ENCODE assay signal across 8 cellular contexts in the genomic region with DNA sequence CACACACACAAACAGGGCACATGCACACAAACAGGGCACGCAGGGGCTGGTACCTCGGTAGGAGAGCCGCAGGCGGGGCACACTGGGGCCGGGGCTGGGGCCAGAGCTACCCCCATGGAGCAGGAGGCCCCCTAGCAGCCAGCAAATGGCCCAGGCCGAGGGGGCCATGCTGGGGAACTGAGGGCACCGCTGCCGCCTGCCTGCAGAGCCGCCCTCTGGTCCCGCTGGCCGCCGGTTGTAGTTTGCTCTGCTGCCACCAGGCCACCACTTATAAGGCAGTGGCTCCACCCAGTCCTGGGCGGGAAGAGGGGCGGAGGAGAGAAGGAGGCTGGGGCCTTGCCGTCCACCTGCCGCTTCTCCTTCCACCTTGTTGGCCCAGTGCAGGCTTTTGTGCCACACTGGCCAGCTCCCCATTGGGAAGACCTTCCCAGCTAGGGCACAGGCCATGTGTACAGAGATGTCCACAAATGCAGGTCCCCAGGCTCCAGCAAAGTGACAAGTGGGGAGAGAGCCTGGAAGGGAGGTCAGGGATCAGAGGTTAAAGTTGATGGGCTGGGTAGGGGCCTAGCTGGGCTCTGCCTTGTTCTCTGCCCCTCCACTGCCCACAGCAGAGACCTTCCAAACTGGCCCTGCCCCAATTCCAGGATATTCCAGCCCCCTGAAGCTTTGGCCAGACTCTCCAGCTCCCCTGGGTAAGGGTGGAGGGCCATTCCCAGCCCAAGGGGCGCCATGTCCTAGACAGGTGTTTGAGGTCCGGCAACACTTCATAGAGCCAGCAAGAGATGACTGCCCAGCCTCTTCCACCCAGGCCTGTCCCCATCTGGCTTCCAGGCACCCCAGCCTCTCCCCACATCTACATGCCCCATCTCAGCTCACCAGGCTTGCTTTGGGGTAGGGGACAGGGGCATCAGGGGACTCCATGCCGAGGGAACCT. TPM values are rescaled to one million over a fixed set of nuclear protein-coding genes. Genes with fewer than 3 reads are reported as not detected.
DNase-seq lines count a peak whose midpoint lies in the region; ATAC-seq and TF ChIP-seq lines count a peak whose summit lies in the region.

TSS of gene SEMA3G (minus strand) at position 244 of the 934 bp plus-strand sequence. CDS start at position 168, 76 bp downstream.

- WGBS in gastroesophageal sphincter (ENCODE audit: low coverage in 1 of 2), 2 donors, result 22 to 40% methylated on average over 1 to 9 of the region's 19 CpGs
- 17 to 22% (median 19%) methylated on average over 18 to 19 of the region's 19 CpGs for WGBS in psoas muscle, 3 donors

- TF ChIP-seq POLR2A in gastroesophageal sphincter (IDR thresholded peaks at IDR 0.05), result no peak

- peaks cover 5% of the 10 kb centered on the region for H3K4me1 Mint-ChIP-seq in activated T-helper 17 cell treated with anti-CD3 and anti-CD28 coated beads, Interleukin-2, amount 50 U/mL, for 72 hours

- no peaks in the 10 kb centered on the region for H3K9me3 ChIP-seq in gastroesophageal sphincter
- no peaks in the 10 kb centered on the region for H3K9me3 ChIP-seq in psoas muscle

- peaks cover 0 to 24% (median 0%) of the 10 kb centered on the region in 3 donors for H3K4me1 ChIP-seq in gastroesophageal sphincter
- H3K4me1 ChIP-seq in psoas muscle, result peaks cover 13% of the 10 kb centered on the region

- intact Hi-C loops in psoas muscle (cut with DNase I), result no loop called here

- peak within 1 kb of the TSS in 1 of 4 donors; percentile 46 for H3K27ac ChIP-seq in gastroesophageal sphincter
- H3K27ac ChIP-seq in psoas muscle, result peak within 1 kb of the TSS; percentile 6

- peak within 1 kb of the TSS; percentile 61 for H3K27ac Mint-ChIP-seq in activated T-helper 17 cell treated with anti-CD3 and anti-CD28 coated beads, Interleukin-2, amount 50 U/mL, for 72 hours

- no peaks in the 10 kb centered on the region for H3K36me3 ChIP-seq in gastroesophageal sphincter
- H3K36me3 ChIP-seq in psoas muscle (ENCODE audit: insufficient read depth in 1 of 2, low read depth in 1 of 2), result no peaks in the 10 kb centered on the region

- no peaks in the 10 kb centered on the region for H3K27me3 ChIP-seq in gastroesophageal sphincter
- no peaks in the 10 kb centered on the region for H3K27me3 ChIP-seq in psoas muscle (ENCODE audit: insufficient read depth in 3 of 3, low read length in 2 of 3)

- no peaks in the 10 kb centered on the region for H3K9me3 Mint-ChIP-seq in activated T-helper 17 cell treated with anti-CD3 and anti-CD28 coated beads, Interleukin-2, amount 50 U/mL, for 72 hours

- peak within 1 kb of the TSS; percentile 17 for H3K4me3 Mint-ChIP-seq in activated T-helper 17 cell treated with anti-CD3 and anti-CD28 coated beads, Interleukin-2, amount 50 U/mL, for 72 hours

- ATAC-seq in GM19043 (IDR thresholded peaks at IDR 0.05; ENCODE audit: low read depth, unreplicated experiment) (peak; percentile 95), HG03439 (IDR thresholded peaks at IDR 0.05; ENCODE audit: unreplicated experiment) (peak; percentile 61), gastroesophageal sphincter (peak; percentile 84), psoas muscle (peak; percentile 61 to 71 (median 66)), GM18519 (IDR thresholded peaks at IDR 0.05; ENCODE audit: low FRiP score, unreplicated experiment) (no peak)
- peak; percentile 96 for ATAC-seq in activated T-helper 17 cell treated with anti-CD3 and anti-CD28 coated beads, Interleukin-2, amount 50 U/mL, for 72 hours (replicated peaks)

- DNase-seq in AG20443 (ENCODE audit: low spot score) (peak; percentile 89), RKO (ENCODE audit: low spot score) (peak; percentile 43), psoas muscle (peak; percentile 74 to 87)

- TF ChIP-seq CTCF in gastroesophageal sphincter (IDR thresholded peaks at IDR 0.05) (peak in 3 of 4 experiments; percentile 60 to 80 (median 77)), psoas muscle (IDR thresholded peaks at IDR 0.05) (peak; percentile 69)

- H3K4me3 ChIP-seq in gastroesophageal sphincter, result peak within 1 kb of the TSS in 1 of 2 donors; percentile 37
- H3K4me3 ChIP-seq in psoas muscle, result peak within 1 kb of the TSS; percentile 57

- TF ChIP-seq EP300 in gastroesophageal sphincter (IDR thresholded peaks at IDR 0.05), result no peak

- H3K27me3 Mint-ChIP-seq in activated T-helper 17 cell treated with anti-CD3 and anti-CD28 coated beads, Interleukin-2, amount 50 U/mL, for 72 hours, result no peaks in the 10 kb centered on the region

- H3K36me3 Mint-ChIP-seq in activated T-helper 17 cell treated with anti-CD3 and anti-CD28 coated beads, Interleukin-2, amount 50 U/mL, for 72 hours (ENCODE audit: low read depth), result no peaks in the 10 kb centered on the region

RNA-seq across cellular contexts. Expression of gene SEMA3G, which starts in this region (rescaled TPM):
- under 1 TPM; 0.08 to 0.82 TPM for total RNA-seq in activated T-helper 17 cell treated with anti-CD3 and anti-CD28 coated beads, Interleukin-2, amount 50 U/mL, for 72 hours
- 10 to 100 TPM in 2 of 4 donors, 1 to 10 TPM in 2; 6.7 to 33.9 (median 20.3) TPM for total RNA-seq in gastroesophageal sphincter
- total RNA-seq in psoas muscle, result 10 to 100 TPM in 2 of 4 donors, 1 to 10 TPM in 2; 6.0 to 13.8 (median 9.5) TPM
- 1 to 10 TPM; 6.2 to 8.8 (median 6.5) TPM for polyA plus RNA-seq in psoas muscle

Comparison
In these comparisons a context has a peak if more than half of its experiments do, and no peak if none do; other contexts are left out.
1. Peak in ATAC-seq in activated T-helper 17 cell treated with anti-CD3 and anti-CD28 coated beads, Interleukin-2, amount 50 U/mL, for 72 hours; RNA of the gene not detected or under 1 TPM.